Comparison of ENCODE assay signal across 13 cellular contexts in the genomic region with DNA sequence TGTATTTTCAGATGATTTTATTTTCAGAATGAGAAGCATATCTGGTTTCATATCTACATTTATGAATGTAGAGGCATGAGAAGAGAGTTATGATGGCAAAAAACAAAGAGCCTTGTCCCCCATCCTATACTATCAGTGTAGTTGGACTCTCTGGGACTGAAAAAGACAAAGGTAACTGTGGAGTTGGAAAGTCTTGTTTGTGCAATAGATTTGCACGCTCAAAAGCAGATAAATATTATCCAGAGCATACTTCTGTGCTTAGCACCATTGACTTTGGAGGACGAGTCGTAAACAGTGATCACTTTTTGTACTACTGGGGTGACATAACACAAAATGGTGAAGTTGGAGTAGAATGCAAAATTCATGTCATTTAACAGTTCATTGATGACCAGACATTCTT.
DNase-seq lines count a peak whose midpoint lies in the region; ATAC-seq, FAIRE-seq and TF ChIP-seq lines count a peak whose summit lies in the region.
"Had no signal": no experiment of that assay in that cellular context is flagged by ENCODE, and none has a peak within 500 bp of the region (broad histone marks: within the 10 kb centered on the region; RNA-seq: fewer than 3 reads in every experiment).

No MANE protein-coding gene starts in this region.

- H3K9me3 ChIP-seq in endothelial cell of umbilical vein (replicated peaks; ENCODE audit: control insufficient read depth, insufficient read depth, low read length), result no peaks in the 10 kb centered on the region
- H3K9me3 ChIP-seq in muscle layer of colon (ENCODE audit: low read length), result no peaks in the 10 kb centered on the region
- H3K9me3 ChIP-seq: neutrophil had no signal

- H2AFZ ChIP-seq in endothelial cell of umbilical vein (ENCODE audit: low read depth, low read length), result peak overlapping the region; percentile 92

- BruUV-seq in endothelial cell of umbilical vein (replicated peaks; lab: Mats Ljungman, UMichigan), result no TSS peak

- peaks cover 4 to 8% of the 10 kb centered on the region in 2 donors for H3K9me3 Mint-ChIP-seq in activated T-cell treated with anti-CD3 and anti-CD28 coated beads, Interleukin-2, amount 50 U/mL, for 72 hours

- H3K27me3 Mint-ChIP-seq in activated T-cell treated with anti-CD3 and anti-CD28 coated beads, Interleukin-2, amount 50 U/mL, for 72 hours (ENCODE audit: low read depth), result peaks cover 45% of the 10 kb centered on the region

- dilution Hi-C loops in endothelial cell of umbilical vein (cut with MboI; ENCODE audit: extremely low pct_ligation_motif_present, low sequenced_read_pairs), result no loop called here

- POLR2A ChIA-PET in endothelial cell of umbilical vein (lab: Charles Lee), result no interaction called here

- CTCF ChIA-PET in endothelial cell of umbilical vein (lab: Charles Lee), result interaction anchor here (0.7 to 2.4 kb wide), 2 partner anchors 28 to 322 kb away, joined by 4 to 5 read pairs; no protein-coding TSS in a partner anchor

- H3K4me2 ChIP-seq in endothelial cell of umbilical vein (ENCODE audit: insufficient read depth, low read length), result peak overlapping the region; percentile 96

- H3K36me3 Mint-ChIP-seq in activated T-cell treated with anti-CD3 and anti-CD28 coated beads, Interleukin-2, amount 50 U/mL, for 72 hours (ENCODE audit: insufficient read depth in 2 of 2), result peaks cover 0 to 4% of the 10 kb centered on the region in 2 donors
- H3K36me3 Mint-ChIP-seq: IgD-negative memory B cell had no signal

- H3K36me3 ChIP-seq in endothelial cell of umbilical vein (ENCODE audit: control insufficient read depth in 2 of 2, extremely low read depth in 1 of 2, insufficient read depth in 2 of 2, low read length in 2 of 2), result no peaks in the 10 kb centered on the region
- no peaks in the 10 kb centered on the region for H3K36me3 ChIP-seq in muscle layer of colon (ENCODE audit: insufficient read depth, low read length)
- H3K36me3 ChIP-seq in urinary bladder (ENCODE audit: insufficient read depth), result no peaks in the 10 kb centered on the region
- H3K36me3 ChIP-seq: neutrophil had no signal

- H3K79me2 ChIP-seq in endothelial cell of umbilical vein (ENCODE audit: control insufficient read depth, insufficient read depth, low read length), result no peaks in the 10 kb centered on the region

- H3K4me1 Mint-ChIP-seq in activated T-cell treated with anti-CD3 and anti-CD28 coated beads, Interleukin-2, amount 50 U/mL, for 72 hours (ENCODE audit: low read depth), result no peaks in the 10 kb centered on the region

- peaks cover 18 to 51% of the 10 kb centered on the region in 2 experiments for H3K27me3 ChIP-seq in endothelial cell of umbilical vein (ENCODE audit: control insufficient read depth in 2 of 2, insufficient read depth in 2 of 2, low read length in 2 of 2)
- no peaks in the 10 kb centered on the region for H3K27me3 ChIP-seq in muscle layer of colon (ENCODE audit: control insufficient read depth in 1 of 2, insufficient read depth in 2 of 2, low read length in 2 of 2)

- peak overlapping the region; percentile 41 to 49 for H3K4me3 Mint-ChIP-seq in activated T-cell treated with anti-CD3 and anti-CD28 coated beads, Interleukin-2, amount 50 U/mL, for 72 hours
- H3K4me3 Mint-ChIP-seq: stimulated activated naive CD8-positive, alpha-beta T cell treated with anti-CD3 and anti-CD28 coated beads, Interleukin-15, Interleukin-2, amounts not matched to agents 100 ng/mL and 50 ng/mL, for 24 hours had no signal

- H4K20me1 ChIP-seq in endothelial cell of umbilical vein (replicated peaks; ENCODE audit: control insufficient read depth, extremely low read depth, insufficient read depth, low read length), result no peaks in the 10 kb centered on the region

- TF ChIP-seq CTCF in endothelial cell of umbilical vein (IDR thresholded peaks at IDR 0.05; ENCODE audit: extremely low read depth in 1 of 2, insufficient read depth in 1 of 2, low read depth in 1 of 2, low read length in 2 of 2), result no peak

- H3K9me1 ChIP-seq in endothelial cell of umbilical vein (replicated peaks; ENCODE audit: control insufficient read depth, extremely low read depth, insufficient read depth, low read length), result no peaks in the 10 kb centered on the region

- 24% methylated on average over 3 of the region's 3 CpGs for WGBS in urinary bladder

- peak overlapping the region; percentile 29 to 61 (median 41) for H3K4me3 ChIP-seq in endothelial cell of umbilical vein (replicated peaks in 1 of 3; ENCODE audit: insufficient read depth in 1 of 3, low read depth in 1 of 3, low read length in 3 of 3)
- H3K4me3 ChIP-seq in muscle layer of colon (ENCODE audit: low read depth in 1 of 2, low read length in 2 of 2), result peak overlapping the region; percentile 21 to 35
- peak overlapping the region; percentile 56 for H3K4me3 ChIP-seq in urinary bladder (ENCODE audit: low read depth, low read length)

- H3K4me1 ChIP-seq in endothelial cell of umbilical vein (ENCODE audit: control insufficient read depth, extremely low read depth, insufficient read depth, low read length) (peaks cover 5% of the 10 kb centered on the region), muscle layer of colon (ENCODE audit: insufficient read depth, low read length) (peaks cover 4% of the 10 kb centered on the region), urinary bladder (ENCODE audit: insufficient read depth) (no peaks in the 10 kb centered on the region)

- no peak for DNase-seq in activated T-cell treated with anti-CD3 and anti-CD28 coated beads, Interleukin-2, amount 50 U/mL, for 72 hours
- no peak for DNase-seq in activated T-cell treated with anti-CD3 and anti-CD28 coated beads, Interleukin-2, amount 50 U/mL, for 1 hour
- DNase-seq in endothelial cell of umbilical vein (ENCODE audit: low read depth, low spot score) (peak; percentile 7), substantia nigra (lab: John Stamatoyannopoulos, UW) (no peak)
- DNase-seq in activated CD4-positive, alpha-beta T cell treated with anti-CD3 and anti-CD28 coated beads for 1 hour, result no peak
- DNase-seq: cortex of kidney had no signal

- no peak overlapping the region for H3K27ac Mint-ChIP-seq in activated T-cell treated with anti-CD3 and anti-CD28 coated beads, Interleukin-2, amount 50 U/mL, for 72 hours
- H3K27ac Mint-ChIP-seq: IgD-negative memory B cell; stimulated activated naive CD8-positive, alpha-beta T cell treated with anti-CD3 and anti-CD28 coated beads, Interleukin-15, Interleukin-2, amounts not matched to agents 100 ng/mL and 50 ng/mL, for 24 hours had no signal

- no peak overlapping the region for H3K9ac ChIP-seq in endothelial cell of umbilical vein (replicated peaks; ENCODE audit: extremely low read depth, insufficient read depth, low read length)
- H3K9ac ChIP-seq in muscle layer of colon (ENCODE audit: low read length), result no peak overlapping the region

- no peak for FAIRE-seq in endothelial cell of umbilical vein (lab: Jason Lieb, UNC)
- FAIRE-seq: A204.1 had no signal

- TF ChIP-seq POLR2A in endothelial cell of umbilical vein (IDR thresholded peaks at IDR 0.05; ENCODE audit: low read depth, low read length), result no peak

- H3K27ac ChIP-seq in endothelial cell of umbilical vein (ENCODE audit: insufficient read depth, low read depth, low read length) (no peak overlapping the region), muscle layer of colon (ENCODE audit: low read depth, low read length) (peak overlapping the region; percentile 37), urinary bladder (ENCODE audit: low read depth) (no peak overlapping the region), substantia nigra (ENCODE audit: low read depth, low read length, poor library complexity, severe bottlenecking) (no peak overlapping the region)
- H3K27ac ChIP-seq: neutrophil had no signal

- no peak for ATAC-seq in activated T-cell treated with anti-CD3 and anti-CD28 coated beads, Interleukin-2, amount 50 U/mL, for 72 hours (replicated peaks in 1 of 2)
- no peak for ATAC-seq in HG03175 (IDR thresholded peaks at IDR 0.05; ENCODE audit: unreplicated experiment)

- intact Hi-C loops in endothelial cell of umbilical vein (cut with micrococcal nuclease), result loop anchor here (2.0 kb wide), 1 partner anchor 321 kb away; no protein-coding TSS in a partner anchor

TF ChIP-seq in endothelial cell of umbilical vein, 7 proteins besides CTCF, POLR2A, EP300 and RAD21:
- TF ChIP-seq FOS (IDR thresholded peaks at IDR 0.05; ENCODE audit: borderline replicate concordance, insufficient read depth, low read length), result no peak
- no peak for TF ChIP-seq MYC (IDR thresholded peaks at IDR 0.05; ENCODE audit: low read depth, low read length)
- TF ChIP-seq POLR2AphosphoS5 (IDR thresholded peaks at IDR 0.05; ENCODE audit: insufficient read depth, low read depth, low read length), result no peak
